In genomic region chr14:56501909-56502530, GRCh38 we compare ENCODE assay signal across 29 cellular contexts.
DNase-seq lines count a peak whose midpoint lies in the region; ATAC-seq and TF ChIP-seq lines count a peak whose summit lies in the region.
"Had no signal": no experiment of that assay in that cellular context is flagged by ENCODE, and none has a peak within 500 bp of the region (broad histone marks: within the 10 kb centered on the region; RNA-seq: fewer than 3 reads in every experiment).

No MANE protein-coding gene starts in this region.

- no peaks in the 10 kb centered on the region for H3K9me3 Mint-ChIP-seq in neural crest cell
- H3K9me3 Mint-ChIP-seq: memory B cell had no signal

- H4K20me1 ChIP-seq in SK-N-SH (ENCODE audit: insufficient read depth): no peaks in the 10 kb centered on the region
- H4K20me1 ChIP-seq: BLaER1 treated with 17β-estradiol and CSF1 and Interleukin-3, amounts not matched to agents 10 nM and 100 nM had no signal

- H3K27me3 Mint-ChIP-seq in neural crest cell (ENCODE audit: low read depth): peaks cover 20% of the 10 kb centered on the region

- intact Hi-C loops in heart right ventricle (cut with DNase I): no loop called here

- H3K36me3 Mint-ChIP-seq in neural crest cell (ENCODE audit: low read depth): no peaks in the 10 kb centered on the region
- H3K36me3 Mint-ChIP-seq: activated naive CD8-positive, alpha-beta T cell; memory B cell had no signal

- TF ChIP-seq CTCF in neural crest cell (conservative IDR thresholded peaks at IDR 0.05) (no peak), SK-N-SH (IDR thresholded peaks at IDR 0.05) (no peak), heart right ventricle (IDR thresholded peaks at IDR 0.05) (no peak)

- peak overlapping the region; percentile 49; the same call in 1 of the 2 replicates for H3K27ac ChIP-seq in HUES6 (ENCODE audit: low read depth, low read length)
- no peak overlapping the region for H3K27ac ChIP-seq in SK-N-SH (ENCODE audit: low read depth in 2 of 2, low read length in 1 of 2)
- H3K27ac ChIP-seq in heart right ventricle: no peak overlapping the region
- H3K27ac ChIP-seq: 22Rv1; BLaER1 treated with 17β-estradiol and CSF1 and Interleukin-3, amounts not matched to agents 10 nM and 100 nM; left lung; right atrium auricular region; suprapubic skin; upper lobe of left lung; VCaP had no signal

- no peak overlapping the region for H3K4me2 ChIP-seq in SK-N-SH
- H3K4me2 ChIP-seq: BLaER1 treated with 17β-estradiol and CSF1 and Interleukin-3, amounts not matched to agents 10 nM and 100 nM had no signal

- H3K79me2 ChIP-seq in SK-N-SH (ENCODE audit: insufficient read depth): no peaks in the 10 kb centered on the region

- H3K9me2 ChIP-seq in SK-N-SH: no peaks in the 10 kb centered on the region

- no peaks in the 10 kb centered on the region for H3F3A ChIP-seq in SK-N-SH (replicated peaks; ENCODE audit: insufficient read depth)

- 3% methylated on average over 5 of the region's 5 CpGs for WGBS in SK-N-SH (ENCODE audit: low lambda C conversion rate)
- WGBS in heart right ventricle, 2 donors: 37 to 47% methylated on average over 5 of the region's 5 CpGs

- CTCF ChIA-PET in SK-N-SH (lab: Yijun Ruan, JAX): no interaction called here

- H3K4me1 Mint-ChIP-seq in neural crest cell: no peaks in the 10 kb centered on the region
- H3K4me1 Mint-ChIP-seq: memory B cell had no signal

- peak overlapping the region; percentile 43 for H3K27ac Mint-ChIP-seq in neural crest cell (ENCODE audit: unreplicated experiment)
- H3K27ac Mint-ChIP-seq: activated naive CD8-positive, alpha-beta T cell; memory B cell; nephron progenitor cell had no signal

- DNase-seq in NCI-H1105 treated with DMSO at 0.1 percent for 48 hours (lab: John Stamatoyannopoulos, UW) (peak; percentile 27), NCI-H1105 (lab: John Stamatoyannopoulos, UW) (no peak), NCI-H82 treated with DMSO at 0.1 percent for 48 hours (lab: John Stamatoyannopoulos, UW; ENCODE audit: unreplicated experiment) (peak; percentile 97), neural crest cell (ENCODE audit: low read depth, low spot score) (no peak), NCI-H2107 (lab: John Stamatoyannopoulos, UW) (no peak), SK-N-SH (no peak), heart right ventricle (no peak)
- DNase-seq: activated CD4-positive, alpha-beta T cell treated with anti-CD3 and anti-CD28 coated beads for 48 hours; activated effector memory CD4-positive, alpha-beta T cell treated with Interleukin-2 at 50 U/mL for 16 hours; aorta; GF-D8; left lung; MV-4-11; NCI-H146; NCI-H2171; NCI-H510A; nephron progenitor cell; small intestine; stimulated activated naive CD4-positive, alpha-beta T cell treated with Interleukin-2 at 50 U/mL for 16 hours; T-helper 9 cell; upper lobe of left lung had no signal

- no peak for TF ChIP-seq RAD21 in SK-N-SH (IDR thresholded peaks at IDR 0.05; ENCODE audit: low read length)

- H3K4me3 Mint-ChIP-seq in neural crest cell: no peak overlapping the region
- H3K4me3 Mint-ChIP-seq: activated naive CD8-positive, alpha-beta T cell; memory B cell; nephron progenitor cell had no signal

- TF ChIP-seq EP300 in SK-N-SH (IDR thresholded peaks at IDR 0.05; ENCODE audit: borderline replicate concordance in 1 of 2, low read depth in 1 of 2, low read length in 1 of 2): no peak

- H3K9ac ChIP-seq in HUES6 (ENCODE audit: low read length) (no peak overlapping the region), SK-N-SH (no peak overlapping the region)
- H3K9ac ChIP-seq: BLaER1 treated with 17β-estradiol and CSF1 and Interleukin-3, amounts not matched to agents 10 nM and 100 nM had no signal

- no peaks in the 10 kb centered on the region for H3K27me3 ChIP-seq in HUES6 (ENCODE audit: control insufficient read depth, insufficient read depth, low read length)
- peaks cover 6% of the 10 kb centered on the region; the same call in 1 of the 2 replicates for H3K27me3 ChIP-seq in SK-N-SH (ENCODE audit: insufficient read depth)
- H3K27me3 ChIP-seq in heart right ventricle: peaks cover 0 to 29% (median 7%) of the 10 kb centered on the region in 7 donors
- H3K27me3 ChIP-seq: BLaER1 treated with 17β-estradiol and CSF1 and Interleukin-3, amounts not matched to agents 10 nM and 100 nM; left lung; right atrium auricular region; upper lobe of left lung had no signal

- H3K36me3 ChIP-seq in HUES6 (ENCODE audit: control insufficient read depth, insufficient read depth, low read length): no peaks in the 10 kb centered on the region
- no peaks in the 10 kb centered on the region for H3K36me3 ChIP-seq in SK-N-SH (replicated peaks in 1 of 2; ENCODE audit: control insufficient read depth in 1 of 2, insufficient read depth in 2 of 2, low read length in 1 of 2)
- H3K36me3 ChIP-seq in heart right ventricle: no peaks in the 10 kb centered on the region
- H3K36me3 ChIP-seq: BLaER1 treated with 17β-estradiol and CSF1 and Interleukin-3, amounts not matched to agents 10 nM and 100 nM; left lung; right atrium auricular region; suprapubic skin; upper lobe of left lung had no signal

- H3K9me3 ChIP-seq in HUES6 (ENCODE audit: control insufficient read depth, insufficient read depth, low read depth, low read length) (peaks cover 2% of the 10 kb centered on the region; the same call in 1 of the 2 replicates), SK-N-SH (no peaks in the 10 kb centered on the region), heart right ventricle (peaks cover 0 to 2% (median 0%) of the 10 kb centered on the region in 11 donors)
- H3K9me3 ChIP-seq: BLaER1 treated with 17β-estradiol and CSF1 and Interleukin-3, amounts not matched to agents 10 nM and 100 nM; left lung; right atrium auricular region; suprapubic skin; upper lobe of left lung had no signal

- no peak for ATAC-seq in heart right ventricle
- ATAC-seq: left lung had no signal

- H3K4me3 ChIP-seq in HUES6 (ENCODE audit: low read depth, low read length) (peak overlapping the region; percentile 32; the same call in 1 of the 2 replicates), SK-N-SH (ENCODE audit: low read depth in 2 of 2, low read length in 1 of 2) (no peak overlapping the region), heart right ventricle (no peak overlapping the region)
- H3K4me3 ChIP-seq: BLaER1 treated with 17β-estradiol and CSF1 and Interleukin-3, amounts not matched to agents 10 nM and 100 nM; left lung; right atrium auricular region; suprapubic skin; upper lobe of left lung had no signal

- POLR2A ChIA-PET in SK-N-SH (lab: Yijun Ruan, JAX): no interaction called here

- H2AFZ ChIP-seq in SK-N-SH (ENCODE audit: low read depth): no peak overlapping the region

- H3K4me1 ChIP-seq in HUES6 (ENCODE audit: control insufficient read depth, insufficient read depth, low read length): peaks cover 29% of the 10 kb centered on the region
- H3K4me1 ChIP-seq in SK-N-SH (ENCODE audit: control insufficient read depth in 1 of 2, insufficient read depth in 2 of 2, low read depth in 1 of 2, low read length in 1 of 2): no peaks in the 10 kb centered on the region
- H3K4me1 ChIP-seq in heart right ventricle: no peaks in the 10 kb centered on the region
- H3K4me1 ChIP-seq: left lung, right atrium auricular region, suprapubic skin, upper lobe of left lung had no signal

TF ChIP-seq in SK-N-SH, 30 proteins besides CTCF, POLR2A, EP300 and RAD21:
- TF ChIP-seq MEF2A (IDR thresholded peaks at IDR 0.05; ENCODE audit: borderline replicate concordance, low read depth): no peak
- no peak for TF ChIP-seq RCOR1 (IDR thresholded peaks at IDR 0.05; ENCODE audit: low read length)
- no peak for TF ChIP-seq SMC3 (IDR thresholded peaks at IDR 0.05; ENCODE audit: low read depth, low read length)
- no peak for TF ChIP-seq NRF1 (IDR thresholded peaks at IDR 0.05; ENCODE audit: low read depth, low read length)

Comparison
In these comparisons a context has a peak if more than half of its experiments do, and no peak if none do; other contexts are left out.
1. DNase-seq: peak in NCI-H1105 treated with DMSO at 0.1 percent for 48 hours (single experiment) and NCI-H82 treated with DMSO at 0.1 percent for 48 hours (single experiment); none in NCI-H1105 (single experiment), neural crest cell (single experiment), NCI-H2107 (single experiment), SK-N-SH (single experiment) and heart right ventricle (0 of 2).